Comparison of ENCODE assay signal across 8 cellular contexts in the genomic region with DNA sequence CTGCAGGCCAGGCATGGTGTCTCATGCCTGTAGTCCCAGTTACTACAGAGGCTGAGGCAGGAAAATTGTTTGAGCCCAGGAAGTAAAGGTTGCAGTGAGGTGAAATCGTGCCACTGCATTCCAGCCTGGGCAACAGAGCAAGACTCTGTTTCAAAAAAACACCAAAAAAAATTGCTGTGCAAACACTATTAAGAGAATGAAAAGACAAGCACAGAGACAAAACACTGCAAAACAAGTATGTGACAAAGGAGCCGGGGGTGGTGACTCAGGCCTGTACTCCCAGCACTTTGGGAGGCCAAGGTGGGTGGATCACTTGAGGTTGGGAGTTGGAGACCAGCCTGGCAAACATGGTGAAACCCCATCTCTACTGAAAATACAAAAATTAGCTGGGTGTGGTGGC. TPM values are rescaled to one million over a fixed set of nuclear protein-coding genes. Genes with fewer than 3 reads are reported as not detected.
DNase-seq lines count a peak whose midpoint lies in the region; ATAC-seq, FAIRE-seq and TF ChIP-seq lines count a peak whose summit lies in the region.
"Not testable (repeated sequence)": the region's sequence is repeated elsewhere in the genome, so short reads cannot be mapped to it uniquely, and the experiment has no call there.

No MANE protein-coding gene starts in this region.

- not testable (repeated sequence) for TF ChIP-seq RAD21 in HCT116 (IDR thresholded peaks at IDR 0.05; ENCODE audit: low read depth); HepG2 (CRISPR knock-in tag; IDR thresholded peaks at IDR 0.05)

- H3K27me3 ChIP-seq in CD4-positive, alpha-beta T cell (ENCODE audit: control insufficient read depth, insufficient read depth, low read length); HCT116 (ENCODE audit: insufficient read depth, low read length); PC-3 (ENCODE audit: low read length); bronchial epithelial cell (ENCODE audit: control insufficient read depth, insufficient read depth, low read length); HepG2 (ENCODE audit: control insufficient read depth in 1 of 2, insufficient read depth in 2 of 2, low read length in 2 of 2); thoracic aorta (replicated peaks; ENCODE audit: insufficient read depth): not testable (repeated sequence)

- CTCF ChIA-PET in CD4-positive, alpha-beta T cell (lab: Charles Lee) = interaction anchor here (1.3 kb wide), 1 partner anchor 91 kb away, joined by 5 read pairs; no protein-coding TSS in a partner anchor
- CTCF ChIA-PET in HCT116 (lab: Charles Lee) = interaction anchor here (1.1 to 1.5 kb wide), 2 partner anchors 39 to 41 kb away, joined by 3 to 5 read pairs; no protein-coding TSS in a partner anchor
- CTCF ChIA-PET in PC-3 (lab: Charles Lee); HepG2 (lab: Yijun Ruan, JAX; ENCODE audit: low intra/inter-chr PET ratio, low total read pairs): not testable (repeated sequence)

- H2AFZ ChIP-seq in HCT116 (ENCODE audit: low read depth, low read length, poor library complexity, severe bottlenecking); PC-3 (ENCODE audit: low read length); HepG2 (ENCODE audit: low read length): not testable (repeated sequence)

- H3K79me2 ChIP-seq in HCT116 (ENCODE audit: insufficient read depth, low read length) (peaks cover 85% of the 10 kb centered on the region), PC-3 (ENCODE audit: low read length) (peaks cover 81% of the 10 kb centered on the region), HepG2 (ENCODE audit: insufficient read depth, low read length) (peaks cover 81% of the 10 kb centered on the region)

- TF ChIP-seq EP300 in HepG2 (IDR thresholded peaks at IDR 0.05; ENCODE audit: low read depth in 2 of 2, low read length in 2 of 2); HepG2 (CRISPR knock-in tag; IDR thresholded peaks at IDR 0.05; ENCODE audit: borderline replicate concordance): not testable (repeated sequence)

- H3K9me2 ChIP-seq in HCT116 (ENCODE audit: insufficient read depth); PC-3 (replicated peaks; ENCODE audit: low read length): not testable (repeated sequence)

- H3K36me3 Mint-ChIP-seq in CD4-positive, alpha-beta T cell (ENCODE audit: low read depth) = not testable (repeated sequence)

- H3K4me1 ChIP-seq in HCT116 (ENCODE audit: control insufficient read depth in 1 of 2, insufficient read depth in 2 of 2, low read length in 2 of 2) = peaks cover 0 to 10% of the 10 kb centered on the region in 2 experiments; a peak in 3 of 4 replicates
- not testable (repeated sequence) for H3K4me1 ChIP-seq in PC-3 (ENCODE audit: insufficient read depth, low read length)
- H3K4me1 ChIP-seq in HepG2 (ENCODE audit: insufficient read depth, low read length) = peaks cover 96% of the 10 kb centered on the region
- H3K4me1 ChIP-seq in thoracic aorta (ENCODE audit: control insufficient read depth in 1 of 2, low read depth in 2 of 2) = peaks cover 2 to 48% of the 10 kb centered on the region in 2 donors

- not testable (repeated sequence) for H3K27me3 Mint-ChIP-seq in CD4-positive, alpha-beta T cell

- in situ Hi-C loops in HepG2 (cut with HindIII; ENCODE audit: extremely low pct_ligation_motif_present, low pct_unique_long_range_greater_than_20kb) = not testable (repeated sequence)

- not testable (repeated sequence) for H4K20me1 ChIP-seq in HCT116 (ENCODE audit: insufficient read depth); PC-3 (ENCODE audit: low read length); HepG2 (ENCODE audit: insufficient read depth, low read length)

- not testable (repeated sequence) for H3K9ac ChIP-seq in HCT116 (ENCODE audit: low read length); PC-3 (ENCODE audit: low read length); HepG2 (ENCODE audit: insufficient read depth, low read depth, low read length)

- H3F3A ChIP-seq in PC-3 (ENCODE audit: low read length, unreplicated experiment) = not testable (repeated sequence)

- POLR2A ChIA-PET in CD4-positive, alpha-beta T cell (lab: Charles Lee); HCT116 (lab: Charles Lee); PC-3 (lab: Charles Lee; ENCODE audit: unreplicated experiment); HepG2 (lab: Yijun Ruan, JAX): not testable (repeated sequence)

- intact Hi-C loops in CD4-positive, alpha-beta T cell (cut with DNase I, micrococcal nuclease); HCT116 (cut with micrococcal nuclease); PC-3 (cut with micrococcal nuclease); HepG2 (cut with micrococcal nuclease; ENCODE audit: unreplicated experiment): not testable (repeated sequence)

- H3K4me2 ChIP-seq in HCT116 (ENCODE audit: low read length) (peak overlapping the region; percentile 18; the same call in 1 of the 2 replicates), HepG2 (ENCODE audit: low read depth, low read length) (0 out of 2 replicates have a peak overlapping the region, but pooled peaks have one; percentile 4)
- not testable (repeated sequence) for H3K4me2 ChIP-seq in PC-3 (ENCODE audit: low read length)

- 70% methylated on average over 2 of the region's 2 CpGs for WGBS in HepG2 (ENCODE audit: low lambda C conversion rate)

- RAD21 ChIA-PET in HCT116 (lab: Charles Lee; ENCODE audit: low non-redundant PET in 1 of 2, low total read pairs in 2 of 2, uncharacterized antibody in 2 of 2, unreplicated experiment in 2 of 2) = not testable (repeated sequence)

- TF ChIP-seq POLR2A in HCT116 (IDR thresholded peaks at IDR 0.05; ENCODE audit: borderline replicate concordance, extremely low read depth, insufficient read depth, insufficient read length); HepG2 (IDR thresholded peaks at IDR 0.05; ENCODE audit: insufficient read depth in 1 of 2, low read depth in 2 of 2, low read length in 2 of 2): not testable (repeated sequence)

- not testable (repeated sequence) for H3K36me3 ChIP-seq in HCT116 (ENCODE audit: control insufficient read depth in 1 of 2, insufficient read depth in 2 of 2, low read length in 2 of 2); PC-3 (ENCODE audit: low read depth, low read length); bronchial epithelial cell (ENCODE audit: control insufficient read depth, insufficient read depth, low read length); HepG2 (replicated peaks in 1 of 2; ENCODE audit: control insufficient read depth in 1 of 2, insufficient read depth in 2 of 2, low read length in 2 of 2); thoracic aorta

- ATAC-seq in CD4-positive, alpha-beta T cell (ENCODE audit: poor library complexity); HCT116; PC-3; HepG2; thoracic aorta (ENCODE audit: insufficient number of reproducible peaks, low FRiP score, low read depth): not testable (repeated sequence)

- H3K27ac ChIP-seq in CD4-positive, alpha-beta T cell (ENCODE audit: low read depth, low read length); HCT116 (ENCODE audit: low read depth, low read length); PC-3 (ENCODE audit: low read length): not testable (repeated sequence)
- H3K27ac ChIP-seq in HepG2 (ENCODE audit: extremely low read length, insufficient read depth, low read length) (peak overlapping the region; percentile 43), thoracic aorta (peak overlapping the region; percentile 23 to 32)

- not testable (repeated sequence) for H3K4me3 Mint-ChIP-seq in CD4-positive, alpha-beta T cell

- not testable (repeated sequence) for TF ChIP-seq CTCF in CD4-positive, alpha-beta T cell (IDR thresholded peaks at IDR 0.05); HCT116 (IDR thresholded peaks at IDR 0.05 in 2 of 3, conservative IDR thresholded peaks at IDR 0.05 in 1 of 3; ENCODE audit: borderline replicate concordance in 1 of 3, insufficient read depth in 1 of 3, low read depth in 2 of 3, low read length in 2 of 3); PC-3 (conservative IDR thresholded peaks at IDR 0.05; ENCODE audit: low read depth, low read length); bronchial epithelial cell (IDR thresholded peaks at IDR 0.05; ENCODE audit: insufficient read depth, low read length, severe bottlenecking); HepG2 (CRISPR knock-in tag; IDR thresholded peaks at IDR 0.05); thoracic aorta (IDR thresholded peaks at IDR 0.05)

- H3K4me1 Mint-ChIP-seq in CD4-positive, alpha-beta T cell (ENCODE audit: low read depth) = peaks cover 20% of the 10 kb centered on the region

- H3K9me3 Mint-ChIP-seq in CD4-positive, alpha-beta T cell = not testable (repeated sequence)

- FAIRE-seq in bronchial epithelial cell (lab: Jason Lieb, UNC); HepG2 (lab: Jason Lieb, UNC): not testable (repeated sequence)

- not testable (repeated sequence) for DNase-seq in CD4-positive, alpha-beta T cell; HCT116 (ENCODE audit: low read depth, low spot score); thoracic aorta (ENCODE audit: low spot score)
- DNase-seq in PC-3 = peak; percentile 28
- DNase-seq in activated CD4-positive, alpha-beta T cell treated with anti-CD3 and anti-CD28 coated beads, Interleukin-2, amount 50 U/mL, for 48 hours = peak; percentile 13 to 21
- peak; percentile 17 for DNase-seq in bronchial epithelial cell (ENCODE audit: low read depth)
- DNase-seq in fibroblast of peridontal ligament (ENCODE audit: extremely low read depth) = peak; percentile 6
- peak; percentile 31 for DNase-seq in HepG2 (ENCODE audit: low spot score)

- not testable (repeated sequence) for H3K9me3 ChIP-seq in CD4-positive, alpha-beta T cell (ENCODE audit: control insufficient read depth, low read length); HCT116 (ENCODE audit: control insufficient read depth in 1 of 2, insufficient read depth in 1 of 2, low read depth in 1 of 2, low read length in 2 of 2); PC-3 (ENCODE audit: low read length); HepG2 (ENCODE audit: low read length); thoracic aorta

- not testable (repeated sequence) for H3K4me3 ChIP-seq in HCT116 (replicated peaks in 1 of 2; ENCODE audit: low read depth in 1 of 2, low read length in 2 of 2); PC-3 (ENCODE audit: low read length); bronchial epithelial cell (ENCODE audit: low read depth, low read length); HepG2 (replicated peaks in 1 of 3; ENCODE audit: insufficient read depth in 1 of 3, low read depth in 2 of 3, low read length in 3 of 3); thoracic aorta

- not testable (repeated sequence) for BruUV-seq in HCT116 (replicated peaks; lab: Mats Ljungman, UMichigan); PC-3 (replicated peaks; lab: Mats Ljungman, UMichigan); HepG2 (replicated peaks; lab: Mats Ljungman, UMichigan)

- peak overlapping the region; percentile 20 for H3K27ac Mint-ChIP-seq in CD4-positive, alpha-beta T cell

RNA-seq across cellular contexts. Expression of a gene that starts 6.8 kb away (rescaled TPM):
- total RNA-seq in CD4-positive, alpha-beta T cell = 10 to 100 TPM; 23.0 to 25.5 TPM
- total RNA-seq in HCT116 (2021; ENCODE audit: unreplicated experiment) = 45.3 TPM
- 40.9 and 53.4 TPM in 2 replicates for polyA plus RNA-seq in HCT116 (2012)
- total RNA-seq in PC-3 (2014; rRNA removed) = 27.3 and 32.1 TPM in 2 replicates
- 46.6 and 58.6 TPM in 2 replicates for total RNA-seq in bronchial epithelial cell
- 153 and 198 TPM in 2 replicates for total RNA-seq in HepG2 (2016; rRNA removed; fragmentation: Illumina TruSeq; extraction: Trizol)
- total RNA-seq in HepG2 (2016; cell fraction: cytosol; rRNA removed; fragmentation: Illumina TruSeq; extraction: Trizol; ENCODE audit: low read depth) = 62.1 and 75.2 TPM in 2 replicates
- total RNA-seq in HepG2 (2016; cell fraction: insoluble cytoplasmic fraction; rRNA removed; fragmentation: Illumina TruSeq; extraction: Trizol) = 158 and 200 TPM in 2 replicates
- 94.4 and 95.7 TPM in 2 replicates for total RNA-seq in HepG2 (2016; cell fraction: membrane; rRNA removed; fragmentation: Illumina TruSeq; extraction: Trizol)
- 114 and 122 TPM in 2 replicates for total RNA-seq in HepG2 (2016; cell fraction: nucleus; rRNA removed; fragmentation: Illumina TruSeq; extraction: Trizol)
- 59.8 and 78.6 TPM in 2 replicates for polyA plus RNA-seq in HepG2 (2011; rRNA removed)
- polyA plus RNA-seq in HepG2 (2011; cell fraction: cytosol; rRNA removed) = 47.6 and 66.3 TPM in 2 replicates
- 20.8 and 33.7 TPM in 2 replicates for polyA plus RNA-seq in HepG2 (2011; cell fraction: nucleus; rRNA removed)
- polyA plus RNA-seq in HepG2 (2012) = 118 and 187 TPM in 2 replicates
- 54.9 and 57.9 TPM in 2 replicates for polyA plus RNA-seq in HepG2 (2016; cell fraction: cytosol; fragmentation: Illumina TruSeq; extraction: Trizol; ENCODE audit: low read depth)
- 250 and 275 TPM in 2 replicates for polyA plus RNA-seq in HepG2 (2016; cell fraction: insoluble cytoplasmic fraction; fragmentation: Illumina TruSeq; extraction: Trizol; ENCODE audit: low read depth)
- 82.6 and 88.7 TPM in 2 replicates for polyA plus RNA-seq in HepG2 (2016; cell fraction: membrane; fragmentation: Illumina TruSeq; extraction: Trizol; ENCODE audit: low read depth)
- 118 and 119 TPM in 2 replicates for polyA plus RNA-seq in HepG2 (2016; cell fraction: nucleus; fragmentation: Illumina TruSeq; extraction: Trizol; ENCODE audit: insufficient read depth, low read depth)
- 11.4 and 17.2 TPM in 2 replicates for polyA minus RNA-seq in HepG2 (2011; rRNA and poly(A)+ RNA removed; ENCODE audit: low replicate concordance)
- 30.3 and 32.7 TPM in 2 replicates for polyA minus RNA-seq in HepG2 (2011; cell fraction: cytosol; rRNA and poly(A)+ RNA removed)
- 95.4 and 106 TPM in 2 replicates for polyA minus RNA-seq in HepG2 (2011; cell fraction: nucleus; rRNA and poly(A)+ RNA removed)
- 10 to 100 TPM; 31.1 to 84.7 TPM for total RNA-seq in thoracic aorta

RNA-seq across cellular contexts. Expression of a gene that starts 38.0 kb away (rescaled TPM):
- total RNA-seq in CD4-positive, alpha-beta T cell = 10 to 100 TPM; 34.3 to 37.8 TPM
- total RNA-seq in HCT116 (2021; ENCODE audit: unreplicated experiment) = 34.5 TPM
- 14.8 and 15.4 TPM in 2 replicates for polyA plus RNA-seq in HCT116 (2012)
- total RNA-seq in PC-3 (2014; rRNA removed) = 10.1 and 18.6 TPM in 2 replicates
- 28.2 and 33.2 TPM in 2 replicates for total RNA-seq in bronchial epithelial cell
- total RNA-seq in HepG2 (2016; rRNA removed; fragmentation: Illumina TruSeq; extraction: Trizol) = 39.7 and 44.7 TPM in 2 replicates
- 13.2 and 13.9 TPM in 2 replicates for total RNA-seq in HepG2 (2016; cell fraction: cytosol; rRNA removed; fragmentation: Illumina TruSeq; extraction: Trizol; ENCODE audit: low read depth)
- 42.1 TPM in 2 replicates for total RNA-seq in HepG2 (2016; cell fraction: insoluble cytoplasmic fraction; rRNA removed; fragmentation: Illumina TruSeq; extraction: Trizol)
- 39.0 and 42.0 TPM in 2 replicates for total RNA-seq in HepG2 (2016; cell fraction: membrane; rRNA removed; fragmentation: Illumina TruSeq; extraction: Trizol)
- total RNA-seq in HepG2 (2016; cell fraction: nucleus; rRNA removed; fragmentation: Illumina TruSeq; extraction: Trizol) = 38.1 and 40.8 TPM in 2 replicates
- 30.0 and 35.7 TPM in 2 replicates for polyA plus RNA-seq in HepG2 (2011; rRNA removed)
- polyA plus RNA-seq in HepG2 (2011; cell fraction: cytosol; rRNA removed) = 22.3 and 25.5 TPM in 2 replicates
- polyA plus RNA-seq in HepG2 (2011; cell fraction: nucleus; rRNA removed) = 15.4 and 19.7 TPM in 2 replicates
- polyA plus RNA-seq in HepG2 (2012) = 20.5 and 22.4 TPM in 2 replicates
- polyA plus RNA-seq in HepG2 (2016; cell fraction: cytosol; fragmentation: Illumina TruSeq; extraction: Trizol; ENCODE audit: low read depth) = 14.7 and 20.5 TPM in 2 replicates
- polyA plus RNA-seq in HepG2 (2016; cell fraction: insoluble cytoplasmic fraction; fragmentation: Illumina TruSeq; extraction: Trizol; ENCODE audit: low read depth) = 25.5 and 29.3 TPM in 2 replicates
- 22.1 and 26.6 TPM in 2 replicates for polyA plus RNA-seq in HepG2 (2016; cell fraction: membrane; fragmentation: Illumina TruSeq; extraction: Trizol; ENCODE audit: low read depth)
- polyA plus RNA-seq in HepG2 (2016; cell fraction: nucleus; fragmentation: Illumina TruSeq; extraction: Trizol; ENCODE audit: insufficient read depth, low read depth) = 36.2 and 39.1 TPM in 2 replicates
- 27.3 and 58.3 TPM in 2 replicates for polyA minus RNA-seq in HepG2 (2011; rRNA and poly(A)+ RNA removed; ENCODE audit: low replicate concordance)
- 23.2 and 32.2 TPM in 2 replicates for polyA minus RNA-seq in HepG2 (2011; cell fraction: cytosol; rRNA and poly(A)+ RNA removed)
- 27.4 and 43.9 TPM in 2 replicates for polyA minus RNA-seq in HepG2 (2011; cell fraction: nucleus; rRNA and poly(A)+ RNA removed)
- 10 to 100 TPM; 11.6 to 29.6 TPM for total RNA-seq in thoracic aorta
